Comparison of ENCODE assay signal across 17 cellular contexts in genomic region chr15:46502668-46503067, GRCh38.
DNase-seq lines count a peak whose midpoint lies in the region; ATAC-seq and TF ChIP-seq lines count a peak whose summit lies in the region.
"Had no signal": no experiment of that assay in that cellular context is flagged by ENCODE, and none has a peak within 500 bp of the region (broad histone marks: within the 10 kb centered on the region; RNA-seq: fewer than 3 reads in every experiment).

No MANE protein-coding gene starts in this region.

- POLR2A ChIA-PET in A673 (lab: Charles Lee; ENCODE audit: low non-redundant PET) = no interaction called here

- H4K20me1 ChIP-seq in GM23338 (replicated peaks; ENCODE audit: insufficient read depth) (no peaks in the 10 kb centered on the region), hepatocyte (ENCODE audit: insufficient read depth, poor library complexity, severe bottlenecking) (no peaks in the 10 kb centered on the region)
- H4K20me1 ChIP-seq: BLaER1 treated with 17β-estradiol and CSF1 and Interleukin-3, amounts not matched to agents 10 nM and 100 nM had no signal

- H3K4me3 Mint-ChIP-seq in GM23338 = no peak overlapping the region
- H3K4me3 Mint-ChIP-seq: activated T-helper 17 cell treated with anti-CD3 and anti-CD28 coated beads, Interleukin-2, amount 50 U/mL, for 72 hours had no signal

- no peak for ATAC-seq in GM23338
- ATAC-seq: activated T-helper 17 cell treated with anti-CD3 and anti-CD28 coated beads, Interleukin-2, amount 50 U/mL, for 72 hours had no signal

- no TSS peak for BruUV-seq in A673 (replicated peaks; lab: Mats Ljungman, UMichigan)

- H3K4me2 ChIP-seq in GM23338 = no peak overlapping the region
- no peak overlapping the region for H3K4me2 ChIP-seq in hepatocyte
- H3K4me2 ChIP-seq: BLaER1 treated with 17β-estradiol and CSF1 and Interleukin-3, amounts not matched to agents 10 nM and 100 nM had no signal

- TF ChIP-seq EP300 in ovary (IDR thresholded peaks at IDR 0.05) = no peak

- H3K27me3 ChIP-seq in A673 (replicated peaks; ENCODE audit: insufficient read depth, low read depth, low read length, poor library complexity) (no peaks in the 10 kb centered on the region), GM23338 (ENCODE audit: insufficient read depth) (no peaks in the 10 kb centered on the region), hepatocyte (no peaks in the 10 kb centered on the region), ovary (no peaks in the 10 kb centered on the region)
- H3K27me3 ChIP-seq: BLaER1 treated with 17β-estradiol and CSF1 and Interleukin-3, amounts not matched to agents 10 nM and 100 nM had no signal

- no peak overlapping the region for H3K27ac ChIP-seq in A673 (ENCODE audit: low read depth, low read length, poor library complexity, severe bottlenecking)
- H3K27ac ChIP-seq in GM23338 (ENCODE audit: low read depth) = no peak overlapping the region
- no peak overlapping the region for H3K27ac ChIP-seq in hepatocyte
- H3K27ac ChIP-seq in ovary = no peak overlapping the region
- no peak overlapping the region for H3K27ac ChIP-seq in coronary artery
- H3K27ac ChIP-seq: BLaER1 treated with 17β-estradiol and CSF1 and Interleukin-3, amounts not matched to agents 10 nM and 100 nM; prostate gland had no signal

- H3K9me2 ChIP-seq in GM23338 (ENCODE audit: insufficient read depth) (no peaks in the 10 kb centered on the region), hepatocyte (replicated peaks; ENCODE audit: insufficient read depth) (no peaks in the 10 kb centered on the region)

- H3F3A ChIP-seq in GM23338 (replicated peaks; ENCODE audit: low read depth) = no peaks in the 10 kb centered on the region

- CTCF ChIA-PET in A673 (lab: Charles Lee) = interaction anchor here (1.1 to 1.2 kb wide), 3 partner anchors 191 to 797 kb away, joined by 3 to 8 read pairs (median 7); no protein-coding TSS in a partner anchor

- peak; percentile 62 for TF ChIP-seq CTCF in A673 (conservative IDR thresholded peaks at IDR 0.05; ENCODE audit: low read depth, low read length)
- peak; percentile 52 to 53 for TF ChIP-seq CTCF in GM23338 (conservative IDR thresholded peaks at IDR 0.05; ENCODE audit: low read depth in 2 of 2)
- TF ChIP-seq CTCF in hepatocyte (IDR thresholded peaks at IDR 0.05; ENCODE audit: poor library complexity) = peak; percentile 27
- no peak for TF ChIP-seq CTCF in ovary (IDR thresholded peaks at IDR 0.05)
- TF ChIP-seq CTCF in coronary artery (IDR thresholded peaks at IDR 0.05) = no peak

- H3K27me3 Mint-ChIP-seq in GM23338 (ENCODE audit: insufficient read depth, low read depth, poor library complexity) = no peaks in the 10 kb centered on the region
- H3K27me3 Mint-ChIP-seq: activated T-helper 17 cell treated with anti-CD3 and anti-CD28 coated beads, Interleukin-2, amount 50 U/mL, for 72 hours had no signal

- H3K27ac Mint-ChIP-seq in GM23338 = no peak overlapping the region
- H3K27ac Mint-ChIP-seq: activated T-helper 17 cell treated with anti-CD3 and anti-CD28 coated beads, Interleukin-2, amount 50 U/mL, for 72 hours had no signal

- 67% methylated on average over 3 of the region's 3 CpGs for WGBS in hepatocyte (ENCODE audit: low lambda C conversion rate, missing lambda C conversion rate)
- WGBS in ovary, 3 donors = 67 to 71% (median 70%) methylated on average over 3 of the region's 3 CpGs

- no peaks in the 10 kb centered on the region for H3K4me1 ChIP-seq in A673 (ENCODE audit: insufficient read depth, low read length, poor library complexity, severe bottlenecking)
- H3K4me1 ChIP-seq in GM23338 (ENCODE audit: insufficient read depth) = no peaks in the 10 kb centered on the region
- H3K4me1 ChIP-seq in hepatocyte (ENCODE audit: insufficient read depth) = no peaks in the 10 kb centered on the region
- no peaks in the 10 kb centered on the region for H3K4me1 ChIP-seq in ovary (ENCODE audit: insufficient read depth)
- H3K4me1 ChIP-seq: BLaER1 treated with 17β-estradiol and CSF1 and Interleukin-3, amounts not matched to agents 10 nM and 100 nM; prostate gland had no signal

- peak; percentile 40 for DNase-seq in A673 (ENCODE audit: low spot score)
- DNase-seq in GM23338 (ENCODE audit: low spot score) = peak; percentile 38
- peak; percentile 4 for DNase-seq in RKO (ENCODE audit: low spot score)
- no peak for DNase-seq in hepatocyte (ENCODE audit: low spot score)
- DNase-seq in head of caudate nucleus = no peak
- no peak for DNase-seq in ovary
- no peak for DNase-seq in stimulated activated CD8-positive, alpha-beta memory T cell treated with anti-CD3 and anti-CD28 coated beads, Interleukin-4, amount 100 ng/mL, for 48 hours
- no peak for DNase-seq in coronary artery (ENCODE audit: low spot score)
- DNase-seq: activated CD4-positive, alpha-beta T cell treated with anti-CD3 and anti-CD28 coated beads for 48 hours; GF-D8; NCI-H1092; NCI-H774; stimulated activated CD4-positive, alpha-beta T cell treated with anti-CD3 and anti-CD28 coated beads, Interleukin-2, amount 100 ng/mL, for 48 hours; stimulated activated naive CD4-positive, alpha-beta T cell treated with Interleukin-2 at 50 U/mL for 16 hours had no signal

- intact Hi-C loops in A673 (cut with micrococcal nuclease; ENCODE audit: unreplicated experiment) (loop anchor here (2.0 kb wide), 1 partner anchor 192 kb away; no protein-coding TSS in a partner anchor), head of caudate nucleus (cut with DNase I) (no loop called here), ovary (cut with DNase I) (no loop called here)

- peaks cover 45% of the 10 kb centered on the region for H3K9me3 Mint-ChIP-seq in GM23338

- no peak overlapping the region for H2AFZ ChIP-seq in GM23338
- no peak overlapping the region for H2AFZ ChIP-seq in hepatocyte

- H3K79me2 ChIP-seq in GM23338 (replicated peaks; ENCODE audit: insufficient read depth) (no peaks in the 10 kb centered on the region), hepatocyte (no peaks in the 10 kb centered on the region)

- H3K9me3 ChIP-seq in A673 (ENCODE audit: low read depth, low read length, poor library complexity, severe bottlenecking) (no peaks in the 10 kb centered on the region), hepatocyte (ENCODE audit: low read depth) (no peaks in the 10 kb centered on the region), ovary (no peaks in the 10 kb centered on the region)
- H3K9me3 ChIP-seq: BLaER1 treated with 17β-estradiol and CSF1 and Interleukin-3, amounts not matched to agents 10 nM and 100 nM; prostate gland had no signal

- peaks cover 3% of the 10 kb centered on the region; the same call in 2 of the 3 replicates for H3K4me1 Mint-ChIP-seq in GM23338
- H3K4me1 Mint-ChIP-seq: activated T-helper 17 cell treated with anti-CD3 and anti-CD28 coated beads, Interleukin-2, amount 50 U/mL, for 72 hours had no signal

- 0 out of 3 replicates have a peak, but pooled peaks cover 3% of the 10 kb centered on the region for H3K36me3 Mint-ChIP-seq in GM23338 (ENCODE audit: low read depth)

- TF ChIP-seq POLR2A in ovary (IDR thresholded peaks at IDR 0.05) = no peak

- H3K4me3 ChIP-seq in A673 (ENCODE audit: low read depth, low read length, poor library complexity, severe bottlenecking) (no peak overlapping the region), GM23338 (no peak overlapping the region), hepatocyte (no peak overlapping the region), ovary (no peak overlapping the region), coronary artery (no peak overlapping the region)
- H3K4me3 ChIP-seq: BLaER1 treated with 17β-estradiol and CSF1 and Interleukin-3, amounts not matched to agents 10 nM and 100 nM; prostate gland had no signal

- H3K36me3 ChIP-seq in A673 (ENCODE audit: insufficient read depth, low read length, poor library complexity, severe bottlenecking) (no peaks in the 10 kb centered on the region), GM23338 (ENCODE audit: insufficient read depth) (no peaks in the 10 kb centered on the region), hepatocyte (replicated peaks; ENCODE audit: insufficient read depth, low read depth) (no peaks in the 10 kb centered on the region), ovary (no peaks in the 10 kb centered on the region)
- H3K36me3 ChIP-seq: BLaER1 treated with 17β-estradiol and CSF1 and Interleukin-3, amounts not matched to agents 10 nM and 100 nM; prostate gland had no signal

TF ChIP-seq in GM23338, 12 proteins besides CTCF, POLR2A, EP300 and RAD21 (continues in another document):
- TF ChIP-seq ZNF114 (CRISPR knock-in tag; IDR thresholded peaks at IDR 0.05) = no peak
- no peak for TF ChIP-seq STAT1 (IDR thresholded peaks at IDR 0.05; ENCODE audit: unreplicated experiment)
- TF ChIP-seq EZH2 (IDR thresholded peaks at IDR 0.05; ENCODE audit: low read depth, unreplicated experiment) = no peak
- no peak for TF ChIP-seq NANOG (IDR thresholded peaks at IDR 0.05; ENCODE audit: borderline replicate concordance)
- TF ChIP-seq ZNF331 (CRISPR knock-in tag; IDR thresholded peaks at IDR 0.05; ENCODE audit: low read depth) = no peak
- TF ChIP-seq EZH2phosphoT487 (IDR thresholded peaks at IDR 0.05; ENCODE audit: unreplicated experiment) = no peak
- no peak for TF ChIP-seq REST (IDR thresholded peaks at IDR 0.05; ENCODE audit: unreplicated experiment)

Comparison
In these comparisons a context has a peak if more than half of its experiments do, and no peak if none do; other contexts are left out.
1. DNase-seq: peak in A673 (single experiment), GM23338 (single experiment) and RKO (single experiment); none in hepatocyte (single experiment), head of caudate nucleus (0 of 42), ovary (0 of 5), stimulated activated CD8-positive, alpha-beta memory T cell treated with anti-CD3 and anti-CD28 coated beads, Interleukin-4, amount 100 ng/mL, for 48 hours (single experiment) and coronary artery (single experiment).
2. CTCF ChIP-seq: peak in A673 (single experiment), GM23338 (2 of 2) and hepatocyte (single experiment); none in ovary (0 of 3) and coronary artery (single experiment).